Comparison of ENCODE assay signal across 17 cellular contexts in the genomic region with DNA sequence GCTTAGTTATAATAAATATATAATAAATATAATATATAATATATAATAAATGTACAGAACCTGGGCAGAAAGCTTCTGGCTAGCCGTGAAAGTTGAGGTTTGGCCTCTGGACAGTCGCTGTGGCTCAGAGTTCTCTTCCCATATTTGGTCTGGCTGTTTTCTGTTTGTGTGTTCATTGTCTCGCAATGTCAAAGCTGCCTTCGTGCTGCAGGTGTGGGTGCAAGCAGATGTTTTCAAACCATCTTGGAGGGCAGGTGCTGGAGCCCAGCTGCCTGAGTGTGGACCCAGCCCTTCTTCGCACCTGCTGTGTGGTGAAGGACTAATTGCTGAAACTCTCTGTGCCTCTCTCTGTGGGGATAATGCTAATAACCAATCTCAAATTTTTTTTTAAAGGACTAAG. TPM values are rescaled to one million over a fixed set of nuclear protein-coding genes. Genes with fewer than 3 reads are reported as not detected.
A peak's percentile ranks its signal among the peaks of the same experiment; 100 is the strongest.
DNase-seq lines count a peak whose midpoint lies in the region; ATAC-seq lines count a peak whose summit lies in the region.
"Had no signal": no experiment of that assay in that cellular context is flagged by ENCODE, and none has a peak within 500 bp of the region (broad histone marks: within the 10 kb centered on the region; RNA-seq: fewer than 3 reads in every experiment).

No MANE protein-coding gene starts in this region.

- 78 to 80% methylated on average over 5 of the region's 5 CpGs for WGBS in esophagus, 2 donors

- peaks cover 6 to 15% of the 10 kb centered on the region in 2 donors for H3K4me1 ChIP-seq in esophagus (ENCODE audit: control insufficient read depth in 2 of 2, insufficient read depth in 2 of 2, low read length in 1 of 2)

- no peaks in the 10 kb centered on the region for H3K9me3 ChIP-seq in esophagus (ENCODE audit: control insufficient read depth in 2 of 2, insufficient read depth in 1 of 2, low read depth in 1 of 2, low read length in 1 of 2)
- H3K9me3 ChIP-seq: A549, HAP-1, upper lobe of right lung had no signal

- no peaks in the 10 kb centered on the region for H3K27me3 Mint-ChIP-seq in T-helper 1 cell treated with Interleukin-12 subunit alpha and Interleukin-12 subunit beta and Interleukin-4 antibody, amounts not matched to agents 30 μg/mL and 1 μg/mL, for 36 hours (ENCODE audit: low read depth)
- H3K27me3 Mint-ChIP-seq: CD4-positive, alpha-beta memory T cell; stimulated activated memory B cell treated with anti-CD40 and anti-IgM and Interleukin-4, amounts not matched to agents 10 μg/mL and 1 μg/mL and 100 μg/mL, for 72 hours had no signal

- peak overlapping the region; percentile 86 to 98 for H3K27ac ChIP-seq in esophagus (ENCODE audit: low read depth in 2 of 2, low read length in 1 of 2)

- H3K36me3 ChIP-seq in esophagus (ENCODE audit: control insufficient read depth in 2 of 2, insufficient read depth in 2 of 2, low read length in 1 of 2) = peaks cover 0 to under 1% of the 10 kb centered on the region in 2 donors
- H3K36me3 ChIP-seq: upper lobe of right lung had no signal

- H3K4me3 ChIP-seq in esophagus (ENCODE audit: low read depth in 1 of 2, low read length in 2 of 2) = peak overlapping the region in 1 of 2 donors; percentile 16
- H3K4me3 ChIP-seq: A549, HAP-1, upper lobe of right lung had no signal

- H3K4me3 Mint-ChIP-seq in T-helper 1 cell treated with Interleukin-12 subunit alpha and Interleukin-12 subunit beta and Interleukin-4 antibody, amounts not matched to agents 30 μg/mL and 1 μg/mL, for 36 hours = no peak overlapping the region
- H3K4me3 Mint-ChIP-seq: stimulated activated memory B cell treated with anti-CD40 and anti-IgM and Interleukin-4, amounts not matched to agents 10 μg/mL and 1 μg/mL and 100 μg/mL, for 72 hours had no signal

- peak overlapping the region; percentile 44 for H3K27ac Mint-ChIP-seq in T-helper 1 cell treated with Interleukin-12 subunit alpha and Interleukin-12 subunit beta and Interleukin-4 antibody, amounts not matched to agents 30 μg/mL and 1 μg/mL, for 36 hours
- H3K27ac Mint-ChIP-seq: stimulated activated memory B cell treated with anti-CD40 and anti-IgM and Interleukin-4, amounts not matched to agents 10 μg/mL and 1 μg/mL and 100 μg/mL, for 72 hours had no signal

- H3K9me3 Mint-ChIP-seq in T-helper 1 cell treated with Interleukin-12 subunit alpha and Interleukin-12 subunit beta and Interleukin-4 antibody, amounts not matched to agents 30 μg/mL and 1 μg/mL, for 36 hours = no peaks in the 10 kb centered on the region
- H3K9me3 Mint-ChIP-seq: CD4-positive, alpha-beta memory T cell; stimulated activated memory B cell treated with anti-CD40 and anti-IgM and Interleukin-4, amounts not matched to agents 10 μg/mL and 1 μg/mL and 100 μg/mL, for 72 hours had no signal

- DNase-seq in T-helper 1 cell = no peak
- DNase-seq in NCI-H774 (lab: John Stamatoyannopoulos, UW) = peak; percentile 59
- no peak for DNase-seq in NCI-H1436 treated with DMSO at 0.1 percent for 48 hours (lab: John Stamatoyannopoulos, UW)
- no peak for DNase-seq in SKM-1 treated with dmso at 0.1 percent for 144 hours (lab: John Stamatoyannopoulos, UW; ENCODE audit: unreplicated experiment)
- DNase-seq in islet precursor cell = no peak
- DNase-seq: activated CD4-positive, CD25-positive, alpha-beta regulatory T cell; effector CD8-positive, alpha-beta T cell; NCI-H1048; NCI-H524; upper lobe of right lung had no signal

- peak; percentile 24 for ATAC-seq in GM19468 (IDR thresholded peaks at IDR 0.05; ENCODE audit: extremely low read depth, unreplicated experiment)
- ATAC-seq: A549; stimulated activated memory B cell treated with anti-CD40 and anti-IgM and Interleukin-4, amounts not matched to agents 10 μg/mL and 1 μg/mL and 100 μg/mL, for 72 hours had no signal

- peaks cover 6% of the 10 kb centered on the region for H3K36me3 Mint-ChIP-seq in T-helper 1 cell treated with Interleukin-12 subunit alpha and Interleukin-12 subunit beta and Interleukin-4 antibody, amounts not matched to agents 30 μg/mL and 1 μg/mL, for 36 hours (ENCODE audit: low read depth)

- no peaks in the 10 kb centered on the region for H3K27me3 ChIP-seq in esophagus (ENCODE audit: control insufficient read depth in 1 of 2, insufficient read depth in 2 of 2, low read length in 2 of 2)
- H3K27me3 ChIP-seq: upper lobe of right lung had no signal

- peaks cover 46% of the 10 kb centered on the region for H3K4me1 Mint-ChIP-seq in T-helper 1 cell treated with Interleukin-12 subunit alpha and Interleukin-12 subunit beta and Interleukin-4 antibody, amounts not matched to agents 30 μg/mL and 1 μg/mL, for 36 hours (ENCODE audit: low read depth)

RNA-seq across cellular contexts. Expression of a gene that starts 3.6 kb away (rescaled TPM):
- polyA plus RNA-seq in esophagus = 1,000 to 10,000 TPM; 3,514 to 5,149 TPM

RNA-seq across cellular contexts. Expression of a gene that starts 9.7 kb away (rescaled TPM):
- 10 to 100 TPM; 21.0 to 22.5 TPM for polyA plus RNA-seq in esophagus
